ENCODE assay signal across 1 cellular context in genomic region chr20:3082955-3083952, GRCh38.
TF ChIP-seq lines count a peak whose summit lies in the region.

No MANE protein-coding gene starts in this region.

TF ChIP-seq in K562, 482 proteins besides CTCF, POLR2A, EP300 and RAD21:
- TF ChIP-seq ZBTB33 (CRISPR knock-in tag; IDR thresholded peaks at IDR 0.05) (peak; percentile 61; the same call in 1 of the 2 replicates), ZNF239 (CRISPR knock-in tag; IDR thresholded peaks at IDR 0.05) (no peak)
